Comparison of ENCODE assay signal across 23 cellular contexts in genomic region chr16:51872536-51872935, GRCh38.
"Had no signal": no experiment of that assay in that cellular context is flagged by ENCODE, and none has a peak within 500 bp of the region (broad histone marks: within the 10 kb centered on the region; RNA-seq: fewer than 3 reads in every experiment).

No MANE protein-coding gene starts in this region.

- H3K4me3 ChIP-seq: pancreas, prostate gland, right atrium auricular region, right lobe of liver, sigmoid colon, stomach, thoracic aorta, thyroid gland, tibial nerve, upper lobe of left lung, vagina had no signal

- H3K27ac ChIP-seq: neutrophil, pancreas, prostate gland, right atrium auricular region, right lobe of liver, sigmoid colon, stomach, thoracic aorta, thyroid gland, tibial nerve, upper lobe of left lung, vagina had no signal

- H3K27me3 ChIP-seq: neutrophil, pancreas, right atrium auricular region, right lobe of liver, sigmoid colon, stomach, thyroid gland, tibial nerve, upper lobe of left lung, vagina had no signal

- H3K9me3 ChIP-seq: neutrophil, pancreas, prostate gland, right atrium auricular region, right lobe of liver, sigmoid colon, stomach, thoracic aorta, thyroid gland, tibial nerve, upper lobe of left lung, vagina had no signal

- H3K36me3 ChIP-seq: neutrophil, pancreas, prostate gland, right atrium auricular region, right lobe of liver, sigmoid colon, stomach, thoracic aorta, thyroid gland, tibial nerve, upper lobe of left lung, vagina had no signal

- DNase-seq: nephron progenitor cell; nucleus accumbens; pancreas; retina; right lobe of liver; sigmoid colon; small intestine; stimulated activated CD4-positive, alpha-beta T cell treated with anti-CD3 and anti-CD28 coated beads, Interleukin-15, amount 100 ng/mL, for 24 hours; stimulated activated CD4-positive, alpha-beta T cell treated with anti-CD3 and anti-CD28 coated beads, Interleukin-2, amount 100 ng/mL, for 24 hours; stimulated activated CD4-positive, alpha-beta T cell treated with anti-CD3 and anti-CD28 coated beads, Interleukin-2, amount 100 ng/mL, for 48 hours; stimulated activated CD4-positive, alpha-beta T cell treated with anti-CD3 and anti-CD28 coated beads, Interleukin-4, amount 100 ng/mL, for 24 hours; stimulated activated naive B cell treated with anti-CD40 and anti-IgM and Interleukin-4, amounts not matched to agents 10 μg/mL and 1 μg/mL and 100 μg/mL, for 72 hours; stimulated activated naive CD4-positive, alpha-beta T cell treated with Interleukin-2 at 50 U/mL for 16 hours; stomach; thyroid gland; trophoblast cell; upper lobe of left lung had no signal

- H3K4me1 ChIP-seq: pancreas, prostate gland, right atrium auricular region, right lobe of liver, sigmoid colon, stomach, thyroid gland, tibial nerve, upper lobe of left lung, vagina had no signal
